ENCODE assay signal across 8 cellular contexts in the genomic region with DNA sequence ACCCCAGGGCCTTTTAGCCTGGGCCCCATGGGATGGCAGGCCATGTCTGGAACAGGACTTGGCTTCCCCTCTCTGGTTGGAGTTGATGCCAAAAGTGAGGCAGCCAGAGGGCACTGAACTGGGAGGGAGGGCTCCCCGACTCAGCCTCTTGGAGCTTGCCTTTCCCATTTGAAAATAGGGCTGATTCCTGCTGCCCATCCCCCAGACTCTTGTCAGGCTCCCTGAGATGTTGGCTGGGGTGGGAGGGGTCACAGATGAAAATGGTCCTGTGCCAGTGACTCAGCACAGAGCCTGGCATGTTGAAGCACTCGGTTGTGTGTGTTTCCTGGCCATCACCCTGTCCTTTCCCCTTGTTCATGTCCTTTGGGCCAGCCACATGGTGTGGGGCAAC. TPM values are rescaled to one million over a fixed set of nuclear protein-coding genes. Genes with fewer than 3 reads are reported as not detected.
DNase-seq lines count a peak whose midpoint lies in the region; ATAC-seq and TF ChIP-seq lines count a peak whose summit lies in the region.

No MANE protein-coding gene starts in this region.

- H3K4ac ChIP-seq in mesenchymal stem cell (ENCODE audit: low read depth in 1 of 2, low read length in 2 of 2) = peak overlapping the region; percentile 29 to 77

- H3K9me3 ChIP-seq in SK-N-SH (no peaks in the 10 kb centered on the region), mesenchymal stem cell (ENCODE audit: control insufficient read depth, low read length) (no peaks in the 10 kb centered on the region), uterus (no peaks in the 10 kb centered on the region)

- no peak overlapping the region for H3K14ac ChIP-seq in mesenchymal stem cell (ENCODE audit: low read length in 2 of 2)

- H3K9me2 ChIP-seq in SK-N-SH = no peaks in the 10 kb centered on the region

- H3K79me2 ChIP-seq in SK-N-SH (ENCODE audit: insufficient read depth) = no peaks in the 10 kb centered on the region

- intact Hi-C loops in uterus (cut with DNase I; ENCODE audit: low total_unique reads) = no loop called here

- peak overlapping the region; percentile 76 for H4K91ac ChIP-seq in mesenchymal stem cell (ENCODE audit: low read length)

- H3K36me3 ChIP-seq in SK-N-SH (replicated peaks in 1 of 2; ENCODE audit: control insufficient read depth in 1 of 2, insufficient read depth in 2 of 2, low read length in 1 of 2) (no peaks in the 10 kb centered on the region), mesenchymal stem cell (ENCODE audit: control insufficient read depth in 1 of 2, insufficient read depth in 2 of 2, low read depth in 1 of 2, low read length in 2 of 2) (peaks cover 4 to 29% of the 10 kb centered on the region in 2 experiments), uterus (no peaks in the 10 kb centered on the region)

- WGBS in SK-N-SH (ENCODE audit: low lambda C conversion rate) = 38% methylated on average over 1 of the region's 2 CpGs
- 63% methylated on average over 2 of the region's 2 CpGs for WGBS in mesenchymal stem cell

- H3K4me2 ChIP-seq in SK-N-SH (peak overlapping the region; percentile 31; the same call in 1 of the 2 replicates), mesenchymal stem cell (ENCODE audit: low read length, poor library complexity, severe bottlenecking) (no peak overlapping the region)

- CTCF ChIA-PET in SK-N-SH (lab: Yijun Ruan, JAX) = interaction anchor here (0.6 to 10.3 kb wide), 21 partner anchors 9 to 424 kb away, joined by 3 to 238 read pairs (median 4); a partner anchor contains a TSS

- H3K23ac ChIP-seq in mesenchymal stem cell (ENCODE audit: low read length in 2 of 2) = no peak overlapping the region

- peaks cover 37% of the 10 kb centered on the region for H3K79me1 ChIP-seq in mesenchymal stem cell (replicated peaks; ENCODE audit: low read length, poor library complexity, severe bottlenecking)

- H3K27me3 ChIP-seq in SK-N-SH (ENCODE audit: insufficient read depth) (no peaks in the 10 kb centered on the region), mesenchymal stem cell (ENCODE audit: control insufficient read depth in 1 of 2, insufficient read depth in 1 of 2, low read length in 2 of 2) (no peaks in the 10 kb centered on the region), uterus (no peaks in the 10 kb centered on the region)

- ATAC-seq in SK-N-SH treated with all-trans-retinoic acid at 6 μM for 48 hours (no peak; the same call in 2 of the 3 replicates), GM19397 (IDR thresholded peaks at IDR 0.05; ENCODE audit: unreplicated experiment) (no peak)

- POLR2A ChIA-PET in SK-N-SH (lab: Yijun Ruan, JAX) = interaction anchor here (0.8 kb wide), 1 partner anchor 175 kb away, joined by 3 read pairs; no protein-coding TSS in a partner anchor

- H4K20me1 ChIP-seq in SK-N-SH (ENCODE audit: insufficient read depth) = no peaks in the 10 kb centered on the region

- H3K27ac ChIP-seq in SK-N-SH (ENCODE audit: low read depth in 2 of 2, low read length in 1 of 2) (no peak overlapping the region; a peak in 1 of 4 replicates), coronary artery (peak overlapping the region; percentile 90 to 93), mesenchymal stem cell (ENCODE audit: low read length, poor library complexity, severe bottlenecking) (no peak overlapping the region), uterus (peak overlapping the region; percentile 63 to 81)

- H3K18ac ChIP-seq in mesenchymal stem cell (ENCODE audit: low read depth in 1 of 2, low read length in 2 of 2) = peak overlapping the region in 1 of 2 experiments; percentile 86

- H2BK12ac ChIP-seq in mesenchymal stem cell (ENCODE audit: low read length in 2 of 2) = peak overlapping the region; percentile 19 to 32

- H3K9ac ChIP-seq in SK-N-SH = no peak overlapping the region
- H3K9ac ChIP-seq in mesenchymal stem cell (ENCODE audit: low read length) = peak overlapping the region; percentile 72

- H2AK5ac ChIP-seq in mesenchymal stem cell (ENCODE audit: low read length, severe bottlenecking) = no peak overlapping the region

- H2BK15ac ChIP-seq in mesenchymal stem cell (ENCODE audit: low read depth, poor library complexity, severe bottlenecking) = peak overlapping the region; percentile 4

- TF ChIP-seq CTCF in SK-N-SH (IDR thresholded peaks at IDR 0.05) (no peak), coronary artery (IDR thresholded peaks at IDR 0.05) (no peak), uterus (IDR thresholded peaks at IDR 0.05) (no peak)

- peak overlapping the region; percentile 69 for H2BK120ac ChIP-seq in mesenchymal stem cell (ENCODE audit: low read depth, low read length)

- H2BK5ac ChIP-seq in mesenchymal stem cell (ENCODE audit: low read depth, low read length, poor library complexity, severe bottlenecking) = no peak overlapping the region

- DNase-seq in SK-N-SH (no peak), coronary artery (ENCODE audit: low spot score) (peak; percentile 91), mesenchymal stem cell (peak; percentile 10), uterus (peak; percentile 44 to 58), SHP77 treated with DMSO at 0.1 percent for 48 hours (lab: John Stamatoyannopoulos, UW) (no peak)
- no peak for DNase-seq in activated CD8-positive, alpha-beta memory T cell treated with anti-CD3 and anti-CD28 coated beads, Interleukin-2, amount 50 U/mL, for 4 hours

- TF ChIP-seq POLR2A in uterus (IDR thresholded peaks at IDR 0.05) = no peak

- H3K4me3 ChIP-seq in SK-N-SH (ENCODE audit: low read depth in 2 of 2, low read length in 1 of 2) (no peak overlapping the region), coronary artery (peak overlapping the region; percentile 64), mesenchymal stem cell (ENCODE audit: insufficient read depth in 1 of 2, low read depth in 1 of 2, low read length in 2 of 2) (peak overlapping the region in 1 of 2 experiments; percentile 48), uterus (no peak overlapping the region)

- H3F3A ChIP-seq in SK-N-SH (replicated peaks; ENCODE audit: insufficient read depth) = no peaks in the 10 kb centered on the region

- peaks cover 7 to 10% of the 10 kb centered on the region in 2 experiments; a peak in 3 of 4 replicates for H3K4me1 ChIP-seq in SK-N-SH (ENCODE audit: control insufficient read depth in 1 of 2, insufficient read depth in 2 of 2, low read depth in 1 of 2, low read length in 1 of 2)
- H3K4me1 ChIP-seq in mesenchymal stem cell (ENCODE audit: control insufficient read depth, insufficient read depth, low read depth, low read length) = peaks cover 11% of the 10 kb centered on the region
- H3K4me1 ChIP-seq in uterus = peaks cover 0 to 5% of the 10 kb centered on the region in 2 donors

- peak overlapping the region; percentile 89 for H4K8ac ChIP-seq in mesenchymal stem cell (ENCODE audit: low read length)

- H2AFZ ChIP-seq in SK-N-SH (ENCODE audit: low read depth) = peak overlapping the region; percentile 64; the same call in 1 of the 2 replicates
- H2AFZ ChIP-seq in mesenchymal stem cell (ENCODE audit: low read depth, low read length) = peak overlapping the region; percentile 47

- TF ChIP-seq RAD21 in SK-N-SH (IDR thresholded peaks at IDR 0.05; ENCODE audit: low read length) = no peak

- TF ChIP-seq EP300 in SK-N-SH (IDR thresholded peaks at IDR 0.05; ENCODE audit: borderline replicate concordance in 1 of 2, low read depth in 1 of 2, low read length in 1 of 2) = no peak

TF ChIP-seq in SK-N-SH, 30 proteins besides CTCF, POLR2A, EP300 and RAD21:
- TF ChIP-seq RFX5 (IDR thresholded peaks at IDR 0.05; ENCODE audit: low read length) = no peak
- no peak for TF ChIP-seq EZH2phosphoT487 (IDR thresholded peaks at IDR 0.05; ENCODE audit: borderline replicate concordance, low read depth)
- TF ChIP-seq TEAD4 (IDR thresholded peaks at IDR 0.05; ENCODE audit: borderline replicate concordance, insufficient read depth) = no peak
- no peak for TF ChIP-seq FOXJ3 (CRISPR knock-in tag; IDR thresholded peaks at IDR 0.05)
- TF ChIP-seq TCF12 (IDR thresholded peaks at IDR 0.05) = no peak
- TF ChIP-seq YY1 (IDR thresholded peaks at IDR 0.05; ENCODE audit: low read depth) = no peak
- no peak for TF ChIP-seq SIN3A (IDR thresholded peaks at IDR 0.05; ENCODE audit: borderline replicate concordance, low read depth, low read length)
- TF ChIP-seq MEF2A (IDR thresholded peaks at IDR 0.05; ENCODE audit: borderline replicate concordance, low read depth) = no peak
- TF ChIP-seq, protein P1, sequence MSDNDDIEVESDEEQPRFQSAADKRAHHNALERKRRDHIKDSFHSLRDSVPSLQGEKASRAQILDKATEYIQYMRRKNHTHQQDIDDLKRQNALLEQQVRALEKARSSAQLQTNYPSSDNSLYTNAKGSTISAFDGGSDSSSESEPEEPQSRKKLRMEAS (IDR thresholded peaks at IDR 0.05; ENCODE audit: low read depth) = no peak

TF ChIP-seq in SK-N-SH treated with all-trans-retinoic acid at 6 μM for 48 hours, 23 proteins besides CTCF, POLR2A, EP300 and RAD21 (continues in another document):
- TF ChIP-seq TCF4 (CRISPR knock-in tag; IDR thresholded peaks at IDR 0.05; ENCODE audit: borderline replicate concordance) (no peak), BACH2 (CRISPR knock-in tag; IDR thresholded peaks at IDR 0.05; ENCODE audit: borderline replicate concordance) (no peak), ZFP3 (CRISPR knock-in tag; IDR thresholded peaks at IDR 0.05) (no peak), TOX (CRISPR knock-in tag; IDR thresholded peaks at IDR 0.05; ENCODE audit: borderline replicate concordance) (no peak)
- TF ChIP-seq, protein P2, sequence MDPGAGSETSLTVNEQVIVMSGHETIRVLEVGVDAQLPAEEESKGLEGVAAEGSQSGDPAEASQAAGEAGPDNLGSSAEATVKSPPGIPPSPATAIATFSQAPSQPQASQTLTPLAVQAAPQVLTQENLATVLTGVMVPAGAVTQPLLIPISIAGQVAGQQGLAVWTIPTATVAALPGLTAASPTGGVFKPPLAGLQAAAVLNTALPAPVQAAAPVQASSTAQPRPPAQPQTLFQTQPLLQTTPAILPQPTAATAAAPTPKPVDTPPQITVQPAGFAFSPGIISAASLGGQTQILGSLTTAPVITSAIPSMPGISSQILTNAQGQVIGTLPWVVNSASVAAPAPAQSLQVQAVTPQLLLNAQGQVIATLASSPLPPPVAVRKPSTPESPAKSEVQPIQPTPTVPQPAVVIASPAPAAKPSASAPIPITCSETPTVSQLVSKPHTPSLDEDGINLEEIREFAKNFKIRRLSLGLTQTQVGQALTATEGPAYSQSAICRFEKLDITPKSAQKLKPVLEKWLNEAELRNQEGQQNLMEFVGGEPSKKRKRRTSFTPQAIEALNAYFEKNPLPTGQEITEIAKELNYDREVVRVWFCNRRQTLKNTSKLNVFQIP (CRISPR knock-in tag; IDR thresholded peaks at IDR 0.05; ENCODE audit: borderline replicate concordance, low read depth) = no peak

RNA-seq across cellular contexts. Expression of a gene that starts 6.6 kb away (rescaled TPM):
- 19.8 and 20.7 TPM in 2 replicates for polyA plus RNA-seq in SK-N-SH (2012; rRNA removed)
- 8.5 and 11.6 TPM in 2 replicates for polyA plus RNA-seq in SK-N-SH (2012; cell fraction: cytosol; rRNA removed)
- polyA plus RNA-seq in SK-N-SH (2012; cell fraction: nucleus; rRNA removed) = 20.1 and 21.1 TPM in 2 replicates
- 4.0 TPM for polyA plus RNA-seq in mesenchymal stem cell (2013, experiment 1 of 2)
- polyA plus RNA-seq in mesenchymal stem cell (2013, experiment 2 of 2) = 4.6 TPM
- 10 to 100 TPM in 2 of 4 donors, 1 to 10 TPM in 2; 1.2 to 22.8 (median 6.9) TPM for total RNA-seq in uterus

RNA-seq across cellular contexts. Expression of a gene that starts 34.7 kb away (rescaled TPM):
- 27.9 and 32.7 TPM in 2 replicates for polyA plus RNA-seq in SK-N-SH (2012; rRNA removed)
- 17.4 and 22.3 TPM in 2 replicates for polyA plus RNA-seq in SK-N-SH (2012; cell fraction: cytosol; rRNA removed)
- polyA plus RNA-seq in SK-N-SH (2012; cell fraction: nucleus; rRNA removed) = 40.8 and 49.0 TPM in 2 replicates
- 2.4 TPM for polyA plus RNA-seq in mesenchymal stem cell (2013, experiment 1 of 2)
- 2.2 TPM for polyA plus RNA-seq in mesenchymal stem cell (2013, experiment 2 of 2)
- 1 to 10 TPM in 3 of 4 donors, under 1 TPM in 1; 0.29 to 6.6 (median 1.9) TPM for total RNA-seq in uterus

Comparison
In these comparisons a context has a peak if more than half of its experiments do, and no peak if none do; other contexts are left out.
1. DNase-seq: peak in coronary artery (single experiment), mesenchymal stem cell (single experiment) and uterus (2 of 2); none in SK-N-SH (single experiment), SHP77 treated with DMSO at 0.1 percent for 48 hours (single experiment) and activated CD8-positive, alpha-beta memory T cell treated with anti-CD3 and anti-CD28 coated beads, Interleukin-2, amount 50 U/mL, for 4 hours (single experiment).
2. H3K27ac ChIP-seq: peak in coronary artery (2 of 2) and uterus (2 of 2); none in SK-N-SH (0 of 2) and mesenchymal stem cell (single experiment).